Comparison of ENCODE assay signal across 29 cellular contexts in the genomic region with DNA sequence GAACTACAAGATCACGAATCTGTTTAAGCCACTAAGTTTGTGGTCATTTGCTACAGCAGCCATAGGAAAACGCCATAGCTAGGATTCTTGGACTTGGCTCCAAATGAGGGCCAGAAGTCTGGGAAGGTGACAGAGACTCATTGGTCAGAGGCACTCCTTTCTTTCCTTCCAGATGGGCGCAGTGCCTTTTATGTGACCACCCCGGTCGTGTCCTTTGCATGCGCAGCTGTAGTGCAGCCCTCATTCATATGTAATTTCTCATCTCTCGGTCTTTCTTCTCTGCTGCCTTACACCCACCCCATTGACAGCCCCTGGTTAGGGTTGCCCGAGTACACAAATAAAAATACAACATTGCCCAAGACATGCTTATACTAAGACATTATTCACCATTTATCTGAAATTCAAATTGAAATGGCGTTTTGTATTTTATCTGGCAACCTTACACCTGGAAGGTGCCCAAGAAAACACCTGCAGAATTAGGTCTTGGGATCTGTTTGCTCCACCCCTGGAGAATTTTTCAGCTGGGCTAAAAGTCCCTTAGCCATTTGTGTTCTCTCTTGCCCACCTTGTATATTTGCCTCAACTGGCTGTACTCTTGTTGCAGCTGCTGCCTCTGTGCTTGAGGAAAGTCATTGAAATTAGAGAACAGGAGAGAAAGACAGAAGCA. TPM values are rescaled to one million over a fixed set of nuclear protein-coding genes. Genes with fewer than 3 reads are reported as not detected.
"Had no signal": no experiment of that assay in that cellular context is flagged by ENCODE, and none has a peak within 500 bp of the region (broad histone marks: within the 10 kb centered on the region; RNA-seq: fewer than 3 reads in every experiment).

No MANE protein-coding gene starts in this region.

- H3K9me3 Mint-ChIP-seq: memory B cell; natural killer cell; stimulated activated effector memory CD8-positive, alpha-beta T cell treated with anti-CD3 and anti-CD28 coated beads, Interleukin-12 subunit alpha, Interleukin-12 subunit beta, amount 100 ng/mL, for 72 hours had no signal

- H3K79me2 ChIP-seq: parathyroid adenoma had no signal

- H3K9me3 ChIP-seq: prostate gland, sigmoid colon, stomach, thyroid gland had no signal

- H3K4me3 ChIP-seq: dorsolateral prefrontal cortex, esophagus muscularis mucosa, lung, prostate gland, sigmoid colon, stomach, thyroid gland had no signal

- H3K4me3 Mint-ChIP-seq: memory B cell; natural killer cell; stimulated activated effector memory CD8-positive, alpha-beta T cell treated with anti-CD3 and anti-CD28 coated beads, Interleukin-12 subunit alpha, Interleukin-12 subunit beta, amount 100 ng/mL, for 72 hours had no signal

- H3K36me3 ChIP-seq: esophagus muscularis mucosa, prostate gland, sigmoid colon, stomach, thyroid gland had no signal

- H3K4me1 Mint-ChIP-seq: memory B cell; natural killer cell; stimulated activated effector memory CD8-positive, alpha-beta T cell treated with anti-CD3 and anti-CD28 coated beads, Interleukin-12 subunit alpha, Interleukin-12 subunit beta, amount 100 ng/mL, for 72 hours had no signal

- H3K27ac Mint-ChIP-seq: memory B cell, natural killer cell had no signal

- H3K36me3 Mint-ChIP-seq: memory B cell; natural killer cell; stimulated activated effector memory CD8-positive, alpha-beta T cell treated with anti-CD3 and anti-CD28 coated beads, Interleukin-12 subunit alpha, Interleukin-12 subunit beta, amount 100 ng/mL, for 72 hours had no signal

- FAIRE-seq: endothelial cell of umbilical vein, keratinocyte had no signal

- H3K27me3 ChIP-seq: sigmoid colon, stomach, thyroid gland had no signal

- H3K4me1 ChIP-seq: parathyroid adenoma, prostate gland, stomach, thyroid gland had no signal

- DNase-seq: cerebellar nuclear complex; dorsolateral prefrontal cortex; effector CD4-positive, alpha-beta T cell; foreskin melanocyte; natural killer cell; occipital lobe; right cardiac atrium; sigmoid colon; stimulated activated CD4-positive, alpha-beta T cell treated with anti-CD3 and anti-CD28 coated beads, Interleukin-2, amount 100 ng/mL, for 24 hours; stimulated activated CD4-positive, alpha-beta T cell treated with anti-CD3 and anti-CD28 coated beads, Interleukin-4, amount 100 ng/mL, for 24 hours; stimulated activated naive CD4-positive, alpha-beta T cell treated with Interleukin-2 at 50 U/mL for 16 hours; stomach; thyroid gland; trophoblast cell had no signal

- H3K9ac ChIP-seq: parathyroid adenoma had no signal

- ATAC-seq: natural killer cell; right cardiac atrium; stimulated activated effector memory CD8-positive, alpha-beta T cell treated with anti-CD3 and anti-CD28 coated beads, Interleukin-12 subunit alpha, Interleukin-12 subunit beta, amount 100 ng/mL, for 72 hours had no signal

- H2AFZ ChIP-seq: parathyroid adenoma had no signal

- H3K27ac ChIP-seq: dorsolateral prefrontal cortex, esophagus muscularis mucosa, parathyroid adenoma, prostate gland, sigmoid colon, stomach, thyroid gland had no signal

RNA-seq across cellular contexts. Expression of a gene that starts 21.9 kb away (rescaled TPM):
- total RNA-seq: endothelial cell of umbilical vein, epithelial cell of proximal tubule, liver, mononuclear cell, natural killer cell, occipital lobe, prostate gland, sigmoid colon, skeletal muscle tissue, subcutaneous adipose tissue, thyroid gland had no signal
- polyA plus RNA-seq: endothelial cell of umbilical vein, keratinocyte, liver, lung, neural cell, right cardiac atrium, urinary bladder had no signal
